Comparison of ENCODE assay signal across 8 cellular contexts in genomic region chr1:161045749-161046573, GRCh38. TPM values are rescaled to one million over a fixed set of nuclear protein-coding genes. Genes with fewer than 3 reads are reported as not detected.
A peak's percentile ranks its signal among the peaks of the same experiment; 100 is the strongest.
DNase-seq lines count a peak whose midpoint lies in the region; ATAC-seq and TF ChIP-seq lines count a peak whose summit lies in the region.

Gene USF1, minus strand, starts transcription at chr1:161045977. Its CDS starts 2,702 bp downstream, at chr1:161043275.

- peak; percentile 70 for ATAC-seq in HG02759 (IDR thresholded peaks at IDR 0.05; ENCODE audit: unreplicated experiment)
- ATAC-seq in Right ventricle myocardium superior (ENCODE audit: poor library complexity) = peak; percentile 98

- H3K4me3 ChIP-seq in parathyroid adenoma (ENCODE audit: low read depth, low read length) (peak within 1 kb of the TSS; percentile 87), tibial nerve (peak within 1 kb of the TSS; percentile 67 to 94 (median 80))

- H3K36me3 ChIP-seq in parathyroid adenoma (ENCODE audit: control insufficient read depth, insufficient read depth, low read length) (no peaks in the 10 kb centered on the region), tibial nerve (peaks cover 3 to 52% (median 7%) of the 10 kb centered on the region in 3 donors)

- H2AFZ ChIP-seq in parathyroid adenoma = peak within 1 kb of the TSS; percentile 92

- TF ChIP-seq CTCF in parathyroid adenoma (IDR thresholded peaks at IDR 0.05) = no peak
- peak in 1 of 5 experiments; percentile 22 for TF ChIP-seq CTCF in tibial nerve (IDR thresholded peaks at IDR 0.05)

- H3K4me2 ChIP-seq in parathyroid adenoma (ENCODE audit: low read length) = peak within 1 kb of the TSS; percentile 82

- H3K4me1 ChIP-seq in parathyroid adenoma = peaks cover 6% of the 10 kb centered on the region
- peaks cover 0 to 25% (median 12%) of the 10 kb centered on the region in 4 donors for H3K4me1 ChIP-seq in tibial nerve

- H3K9ac ChIP-seq in parathyroid adenoma = peak within 1 kb of the TSS; percentile 22

- peak within 1 kb of the TSS; percentile 98 for H3K27ac ChIP-seq in parathyroid adenoma
- H3K27ac ChIP-seq in tibial nerve = peak within 1 kb of the TSS; percentile 65 to 95 (median 92)

- intact Hi-C loops in Right ventricle myocardium superior (cut with DNase I) = loop anchor here (5.0 kb wide), 1 partner anchor 51 kb away; the partner anchor contains the start of gene KLHDC9

- 0 to 1% methylated on average over 28 to 29 of the region's 29 CpGs for WGBS in tibial nerve, 2 donors

- peaks cover 8% of the 10 kb centered on the region for H3K79me2 ChIP-seq in parathyroid adenoma

- no peaks in the 10 kb centered on the region for H3K9me3 ChIP-seq in parathyroid adenoma (ENCODE audit: control insufficient read depth, low read length)
- no peaks in the 10 kb centered on the region for H3K9me3 ChIP-seq in tibial nerve

- TF ChIP-seq EP300 in tibial nerve (IDR thresholded peaks at IDR 0.05) = peak; percentile 29 to 95

- TF ChIP-seq POLR2A in GM10847 (IDR thresholded peaks at IDR 0.05; ENCODE audit: extremely low read depth, insufficient read length) (peak; percentile 57), tibial nerve (IDR thresholded peaks at IDR 0.05) (peak; percentile 59 to 70)

- H3K27me3 ChIP-seq in parathyroid adenoma (ENCODE audit: control insufficient read depth, insufficient read depth, low read length) (no peaks in the 10 kb centered on the region), tibial nerve (no peaks in the 10 kb centered on the region)

- DNase-seq in NCI-H1417 (lab: John Stamatoyannopoulos, UW) (peak; percentile 95 to 99 (median 98)), SW 1271 (lab: John Stamatoyannopoulos, UW) (peak; percentile 77 to 88), Right ventricle myocardium superior (peak; percentile 96), tibial nerve (ENCODE audit: low spot score in 2 of 2) (peak; percentile 91 to 95)
- peak; percentile 83 for DNase-seq in activated naive CD8-positive, alpha-beta T cell treated with anti-CD3 and anti-CD28 coated beads, Interleukin-2, amount 50 U/mL, for 16 hours (ENCODE audit: low read depth, low spot score)

RNA-seq across cellular contexts. Expression of gene USF1, which starts in this region (rescaled TPM):
- total RNA-seq in Right ventricle myocardium superior = 28.4 TPM
- total RNA-seq in tibial nerve = 10 to 100 TPM; 59.4 to 66.1 (median 62.9) TPM

Comparison
In these comparisons a context has a peak if more than half of its experiments do, and no peak if none do; other contexts are left out.
1. Peak in every context shown above with its lines: DNase-seq, ATAC-seq, H3K4me3 ChIP-seq and H3K27ac ChIP-seq.